In genomic region chr2:186562209-186562578, GRCh38 we compare ENCODE assay signal across 18 cellular contexts. TPM values are rescaled to one million over a fixed set of nuclear protein-coding genes. Genes with fewer than 3 reads are reported as not detected.
A peak's percentile ranks its signal among the peaks of the same experiment; 100 is the strongest.
DNase-seq lines count a peak whose midpoint lies in the region; ATAC-seq and TF ChIP-seq lines count a peak whose summit lies in the region.
"Had no signal": no experiment of that assay in that cellular context is flagged by ENCODE, and none has a peak within 500 bp of the region (broad histone marks: within the 10 kb centered on the region; RNA-seq: fewer than 3 reads in every experiment).

No MANE protein-coding gene starts in this region.

- no peak overlapping the region for H3K9ac ChIP-seq in SK-N-SH
- H3K9ac ChIP-seq: BLaER1 had no signal

- TF ChIP-seq EP300 in SK-N-SH (IDR thresholded peaks at IDR 0.05; ENCODE audit: borderline replicate concordance in 1 of 2, low read depth in 1 of 2, low read length in 1 of 2): no peak

- H3K27me3 ChIP-seq in SK-N-SH (ENCODE audit: insufficient read depth) (no peaks in the 10 kb centered on the region), brain microvascular endothelial cell (replicated peaks) (no peaks in the 10 kb centered on the region)
- H3K27me3 ChIP-seq: BLaER1 had no signal

- no peak for TF ChIP-seq POLR2A in erythroblast (IDR thresholded peaks at IDR 0.05; ENCODE audit: low read length)

- DNase-seq in SK-N-SH: no peak
- DNase-seq in brain microvascular endothelial cell: no peak
- DNase-seq in type B pancreatic cell (ENCODE audit: extremely low spot score, unreplicated experiment): no peak
- DNase-seq in natural killer cell: no peak
- no peak for DNase-seq in T-helper 1 cell
- DNase-seq in erythroblast (lab: John Stamatoyannopoulos, UW): no peak
- DNase-seq: CD4-positive, alpha-beta memory T cell; DMS 273 treated with DMSO at 0.1 percent for 48 hours; DND-41; EL; H9 had no signal

- no peaks in the 10 kb centered on the region for H3K79me2 ChIP-seq in SK-N-SH (ENCODE audit: insufficient read depth)

- H3K27me3 Mint-ChIP-seq in type B pancreatic cell (no peaks in the 10 kb centered on the region), natural killer cell (ENCODE audit: low read depth in 2 of 2) (peaks cover 13 to 23% of the 10 kb centered on the region in 2 donors)

- H3K9me3 Mint-ChIP-seq in type B pancreatic cell: peaks cover 11% of the 10 kb centered on the region
- H3K9me3 Mint-ChIP-seq in natural killer cell: peaks cover 0 to 2% of the 10 kb centered on the region in 2 donors

- CTCF ChIA-PET in SK-N-SH (lab: Yijun Ruan, JAX): no interaction called here

- WGBS in SK-N-SH (ENCODE audit: low lambda C conversion rate): 100% methylated on average over 1 of the region's 1 CpG
- 75 to 92% methylated on average over 1 of the region's 1 CpG for WGBS in mesodermal cell (ENCODE audit: insufficient coverage in 2 of 2), 2 experiments

- no peak overlapping the region for H2AFZ ChIP-seq in SK-N-SH (ENCODE audit: low read depth)

- in situ Hi-C loops in brain microvascular endothelial cell (cut with HindIII; ENCODE audit: low pct_ligation_motif_present, low sequenced_read_pairs): no loop called here

- POLR2A ChIA-PET in SK-N-SH (lab: Yijun Ruan, JAX): no interaction called here

- H3K4me1 Mint-ChIP-seq in type B pancreatic cell (ENCODE audit: unreplicated experiment) (peaks cover 11% of the 10 kb centered on the region), natural killer cell (no peaks in the 10 kb centered on the region)
- H3K4me1 Mint-ChIP-seq: CD14-positive monocyte; CD4-positive, alpha-beta memory T cell; H9 had no signal

- ATAC-seq in SK-N-SH treated with all-trans-retinoic acid at 6 μM for 48 hours (no peak), natural killer cell (no peak)
- ATAC-seq: GM12878 had no signal

- no peaks in the 10 kb centered on the region for H3K9me3 ChIP-seq in SK-N-SH
- peaks cover 11% of the 10 kb centered on the region for H3K9me3 ChIP-seq in mesodermal cell (ENCODE audit: control insufficient read depth, low read length)
- H3K9me3 ChIP-seq: BLaER1 had no signal

- no peak overlapping the region for H3K27ac ChIP-seq in SK-N-SH (ENCODE audit: low read depth in 2 of 2, low read length in 1 of 2)
- H3K27ac ChIP-seq in brain microvascular endothelial cell: peak overlapping the region; percentile 31
- peak overlapping the region; percentile 91 for H3K27ac ChIP-seq in mesodermal cell (ENCODE audit: low read depth, low read length, severe bottlenecking)
- H3K27ac ChIP-seq: 22Rv1, BLaER1 had no signal

- H3K36me3 Mint-ChIP-seq in type B pancreatic cell: peaks cover 6% of the 10 kb centered on the region
- no peaks in the 10 kb centered on the region for H3K36me3 Mint-ChIP-seq in natural killer cell
- H3K36me3 Mint-ChIP-seq: CD14-positive monocyte; CD4-positive, alpha-beta memory T cell had no signal

- no peak overlapping the region for H3K4me3 Mint-ChIP-seq in type B pancreatic cell
- H3K4me3 Mint-ChIP-seq in natural killer cell: no peak overlapping the region
- H3K4me3 Mint-ChIP-seq: CD14-positive monocyte; CD4-positive, alpha-beta memory T cell; H9 had no signal

- intact Hi-C loops in natural killer cell (cut with micrococcal nuclease): no loop called here

- H3F3A ChIP-seq in SK-N-SH (replicated peaks; ENCODE audit: insufficient read depth): no peaks in the 10 kb centered on the region

- H3K4me1 ChIP-seq in SK-N-SH (ENCODE audit: control insufficient read depth in 1 of 2, insufficient read depth in 2 of 2, low read depth in 1 of 2, low read length in 1 of 2) (no peaks in the 10 kb centered on the region; a peak in 2 of 4 replicates), mesodermal cell (ENCODE audit: control insufficient read depth, insufficient read depth, low read length, poor library complexity, severe bottlenecking) (peaks cover 23% of the 10 kb centered on the region)
- H3K4me1 ChIP-seq: BLaER1 had no signal

- H3K27ac Mint-ChIP-seq in type B pancreatic cell (peak overlapping the region; percentile 7), natural killer cell (no peak overlapping the region)
- H3K27ac Mint-ChIP-seq: CD14-positive monocyte; CD4-positive, alpha-beta memory T cell; H9 had no signal

- no peak overlapping the region for H3K4me2 ChIP-seq in SK-N-SH
- H3K4me2 ChIP-seq: BLaER1 had no signal

- H3K36me3 ChIP-seq in SK-N-SH (replicated peaks in 1 of 2; ENCODE audit: control insufficient read depth in 1 of 2, insufficient read depth in 2 of 2, low read length in 1 of 2): no peaks in the 10 kb centered on the region
- no peaks in the 10 kb centered on the region for H3K36me3 ChIP-seq in brain microvascular endothelial cell (replicated peaks)
- H3K36me3 ChIP-seq in mesodermal cell (ENCODE audit: control insufficient read depth, insufficient read depth, low read length): no peaks in the 10 kb centered on the region
- H3K36me3 ChIP-seq: BLaER1 had no signal

- TF ChIP-seq CTCF in SK-N-SH (IDR thresholded peaks at IDR 0.05): no peak
- TF ChIP-seq CTCF in brain microvascular endothelial cell (IDR thresholded peaks at IDR 0.05; ENCODE audit: low read depth, low read length, missing control alignments): no peak
- TF ChIP-seq CTCF in type B pancreatic cell (conservative IDR thresholded peaks at IDR 0.05): no peak
- no peak for TF ChIP-seq CTCF in natural killer cell (IDR thresholded peaks at IDR 0.05)

- H3K4me3 ChIP-seq in SK-N-SH (ENCODE audit: low read depth in 2 of 2, low read length in 1 of 2) (no peak overlapping the region), brain microvascular endothelial cell (ENCODE audit: low read depth, low read length) (no peak overlapping the region), mesodermal cell (ENCODE audit: extremely low read depth, insufficient read depth, low read length, poor library complexity, severe bottlenecking) (no peak overlapping the region)
- H3K4me3 ChIP-seq: A549, BLaER1, GM12878 had no signal

- H3K9me2 ChIP-seq in SK-N-SH: no peaks in the 10 kb centered on the region

- TF ChIP-seq RAD21 in SK-N-SH (IDR thresholded peaks at IDR 0.05; ENCODE audit: low read length): no peak

- H4K20me1 ChIP-seq in SK-N-SH (ENCODE audit: insufficient read depth): no peaks in the 10 kb centered on the region
- H4K20me1 ChIP-seq: BLaER1 had no signal

TF ChIP-seq in SK-N-SH treated with all-trans-retinoic acid at 6 μM for 48 hours, 23 proteins besides CTCF, POLR2A, EP300 and RAD21:
- no peak for TF ChIP-seq RARB (CRISPR knock-in tag; IDR thresholded peaks at IDR 0.05)
- peak; percentile 92 for TF ChIP-seq ZFP30 (CRISPR knock-in tag; IDR thresholded peaks at IDR 0.05)
- TF ChIP-seq PATZ1 (CRISPR knock-in tag; IDR thresholded peaks at IDR 0.05; ENCODE audit: borderline replicate concordance): no peak

TF ChIP-seq in SK-N-SH, 30 proteins besides CTCF, POLR2A, EP300 and RAD21 (continues in another document):
- TF ChIP-seq PBX3 (IDR thresholded peaks at IDR 0.05) (no peak), POLR2AphosphoS5 (IDR thresholded peaks at IDR 0.05; ENCODE audit: low read depth, low read length) (no peak), FOXJ3 (CRISPR knock-in tag; IDR thresholded peaks at IDR 0.05) (no peak), JUND (IDR thresholded peaks at IDR 0.05) (no peak), FOSL2 (IDR thresholded peaks at IDR 0.05; ENCODE audit: borderline replicate concordance, low read depth) (no peak), TAF1 (IDR thresholded peaks at IDR 0.05; ENCODE audit: borderline replicate concordance, low read depth, low read length) (no peak), FOXM1 (IDR thresholded peaks at IDR 0.05; ENCODE audit: low read depth) (no peak), MXI1 (IDR thresholded peaks at IDR 0.05; ENCODE audit: low read depth, low read length) (no peak), REST (IDR thresholded peaks at IDR 0.05; ENCODE audit: low read depth, low read length) (no peak), RXRA (IDR thresholded peaks at IDR 0.05; ENCODE audit: borderline replicate concordance, low read depth) (no peak), EZH2phosphoT487 (IDR thresholded peaks at IDR 0.05; ENCODE audit: borderline replicate concordance, low read depth) (no peak)

RNA-seq across cellular contexts. Expression of gene ITGAV, which starts 27.7 kb away (rescaled TPM):
- polyA plus RNA-seq in SK-N-SH (2012; rRNA removed): 24.3 and 35.1 TPM in 2 replicates
- 32.8 and 37.3 TPM in 2 replicates for polyA plus RNA-seq in SK-N-SH (2012; cell fraction: cytosol; rRNA removed)
- 25.5 and 54.6 TPM in 2 replicates for polyA plus RNA-seq in SK-N-SH (2012; cell fraction: nucleus; rRNA removed)
- polyA plus RNA-seq in mesodermal cell (2013, experiment 1 of 2): 473 TPM
- polyA plus RNA-seq in mesodermal cell (2013, experiment 2 of 2): 410 TPM
- total RNA-seq in type B pancreatic cell (ENCODE audit: low replicate concordance) (45.2 and 65.6 TPM in 2 replicates), natural killer cell (10 to 100 TPM; 10.7 to 14.7 (median 12.0) TPM)

Comparison
In these comparisons a context has a peak if more than half of its experiments do, and no peak if none do; other contexts are left out.
1. H3K27ac ChIP-seq: peak in brain microvascular endothelial cell (single experiment) and mesodermal cell (single experiment); none in SK-N-SH (0 of 2).